Comparison of ENCODE assay signal across 1 cellular context in genomic region chr7:150401861-150402631, GRCh38.
TF ChIP-seq lines count a peak whose summit lies in the region.

No MANE protein-coding gene starts in this region.

TF ChIP-seq in K562, 482 proteins besides CTCF, POLR2A, EP300 and RAD21:
- TF ChIP-seq TEAD2 (tag; IDR thresholded peaks at IDR 0.05), result no peak
- 0 out of 2 replicates have a peak, but pooled peaks have one; percentile 4 for TF ChIP-seq ZNF263 (CRISPR knock-in tag; IDR thresholded peaks at IDR 0.05; ENCODE audit: borderline replicate concordance)
- no peak for TF ChIP-seq SREBF1 (IDR thresholded peaks at IDR 0.05; ENCODE audit: borderline replicate concordance, low read depth, low read length)
- peak in 1 of 3 experiments; percentile 51 for TF ChIP-seq YY1 (IDR thresholded peaks at IDR 0.05; ENCODE audit: borderline replicate concordance in 1 of 3, control insufficient read depth in 1 of 3, extremely low read depth in 1 of 3, insufficient read depth in 3 of 3, insufficient read length in 1 of 3, insufficient replicate concordance in 2 of 3, low read depth in 1 of 3, low read length in 2 of 3)
- TF ChIP-seq SMAD4 (CRISPR knock-in tag; conservative IDR thresholded peaks at IDR 0.05), result peak; percentile 47; the same call in 1 of the 2 replicates
- TF ChIP-seq CEBPG (CRISPR knock-in tag; IDR thresholded peaks at IDR 0.05), result peak; percentile 90
- no peak for TF ChIP-seq CEBPG (tag; conservative IDR thresholded peaks at IDR 0.05 in 1 of 2, IDR thresholded peaks at IDR 0.05 in 1 of 2)
- peak; percentile 52; the same call in 1 of the 2 replicates for TF ChIP-seq ATF4 (CRISPR knock-in tag; IDR thresholded peaks at IDR 0.05)
- 0 out of 2 replicates have a peak, but pooled peaks have one; percentile 56 for TF ChIP-seq ATF3 (IDR thresholded peaks at IDR 0.05)
- TF ChIP-seq ATF3 (CRISPR knock-in tag; conservative IDR thresholded peaks at IDR 0.05), result no peak
